In genomic region chr6:84508334-84508733, GRCh38 we compare ENCODE assay signal across 29 cellular contexts.
"Had no signal": no experiment of that assay in that cellular context is flagged by ENCODE, and none has a peak within 500 bp of the region (broad histone marks: within the 10 kb centered on the region; RNA-seq: fewer than 3 reads in every experiment).

No MANE protein-coding gene starts in this region.

- H3K9me3 ChIP-seq: body of pancreas, colonic mucosa, esophagus squamous epithelium had no signal

- H3K27me3 ChIP-seq: body of pancreas, colonic mucosa, esophagus squamous epithelium had no signal

- ATAC-seq: activated CD4-positive, CD25-positive, alpha-beta regulatory T cell treated with anti-CD3 and anti-CD28 coated beads, Interleukin-2, amount 50 U/mL, for 24 hours; activated CD8-positive, alpha-beta T cell treated with anti-CD3 and anti-CD28 coated beads for 36 hours; activated T-cell treated with anti-CD3 and anti-CD28 coated beads, Interleukin-2, amount 50 U/mL, for 4 hours; activated T-helper 17 cell treated with anti-CD3 and anti-CD28 coated beads, Interleukin-2, amount 50 U/mL, for 72 hours; body of pancreas; T-helper 17 cell had no signal

- H3K4me1 ChIP-seq: body of pancreas, colonic mucosa, esophagus squamous epithelium had no signal

- H3K36me3 ChIP-seq: colonic mucosa, esophagus squamous epithelium, WERI-Rb-1 had no signal

- H3K27ac ChIP-seq: body of pancreas, colonic mucosa, epithelial cell of prostate, esophagus squamous epithelium, WERI-Rb-1 had no signal

- DNase-seq: activated B cell treated with CpG ODN at 0.5 μM for 24 hours; activated CD4-positive, alpha-beta T cell treated with anti-CD3 and anti-CD28 coated beads for 48 hours; activated CD4-positive, alpha-beta T cell treated with anti-CD3 and anti-CD28 coated beads, Interleukin-2, amount 50 U/mL, for 1 hour; activated CD4-positive, alpha-beta T cell treated with anti-CD3 and anti-CD28 coated beads, Interleukin-2, amount 50 U/mL, for 48 hours; activated CD8-positive, alpha-beta memory T cell treated with anti-CD3 and anti-CD28 coated beads for 24 hours; activated CD8-positive, alpha-beta T cell treated with anti-CD3 and anti-CD28 coated beads for 36 hours; activated effector memory CD4-positive, alpha-beta T cell treated with Interleukin-2 at 50 U/mL for 16 hours; activated gamma-delta T cell treated with Interleukin-2 at 50 U/mL for 16 hours; activated naive CD4-positive, alpha-beta T cell treated with anti-CD3 and anti-CD28 coated beads, Interleukin-2, amount 50 U/mL, for 16 hours; activated naive CD4-positive, alpha-beta T cell treated with Interleukin-2 at 50 U/mL for 16 hours; activated T-cell treated with anti-CD3 and anti-CD28 coated beads, Interleukin-2, amount 50 U/mL, for 4 hours; amniotic stem cell; aorta; body of pancreas; caudate nucleus; colonic mucosa; effector CD8-positive, alpha-beta T cell; esophagus squamous epithelium; head of caudate nucleus; T-helper 1 cell; T-helper 17 cell; T1000; WERI-Rb-1 had no signal

- H3K4me3 ChIP-seq: body of pancreas, colonic mucosa, esophagus squamous epithelium had no signal

- FAIRE-seq: endometrium, endothelial cell of umbilical vein, frontal cortex had no signal
